Comparison of ENCODE assay signal across 8 cellular contexts in the genomic region with DNA sequence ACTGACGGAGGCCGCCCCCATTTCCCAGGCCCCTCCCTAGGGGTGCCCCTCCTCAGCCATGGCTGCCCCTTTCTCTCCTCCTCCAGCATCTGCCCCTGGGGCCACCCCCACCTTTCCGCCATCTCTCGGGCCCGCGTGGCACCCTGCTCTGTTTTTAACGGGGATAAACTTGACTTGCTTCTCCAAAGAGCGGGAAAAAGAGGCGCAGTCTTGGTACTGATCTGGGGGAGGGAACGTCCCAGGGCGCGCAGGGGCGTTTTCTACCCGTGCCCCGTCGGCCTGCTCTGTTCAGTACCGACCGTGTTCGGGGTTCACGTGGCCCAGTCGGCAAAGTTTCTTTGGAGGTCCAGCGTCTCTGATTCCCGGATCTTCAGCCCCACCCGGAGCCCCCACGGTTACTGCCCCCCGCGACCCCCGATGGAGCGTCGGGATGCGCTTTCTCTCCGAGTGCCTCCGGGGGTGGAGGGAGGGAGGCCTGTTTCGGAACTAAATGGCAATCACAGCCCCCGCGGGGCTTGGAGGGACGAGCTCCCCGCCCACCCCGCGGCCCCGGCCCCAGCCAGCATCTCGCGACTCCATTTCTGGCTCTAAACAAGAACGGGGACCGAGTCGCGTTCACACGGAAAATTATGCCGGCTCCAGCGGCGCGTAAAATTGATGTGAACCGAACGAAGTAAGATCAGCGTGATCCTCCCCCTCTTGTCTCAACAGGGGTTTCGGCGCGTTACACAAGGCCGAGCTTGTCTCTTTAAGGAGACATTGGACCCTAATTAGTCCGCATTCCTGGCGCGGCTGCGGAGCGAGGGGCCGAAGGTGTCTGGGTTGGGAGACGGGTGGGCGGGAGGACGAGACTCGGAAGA. TPM values are rescaled to one million over a fixed set of nuclear protein-coding genes. Genes with fewer than 3 reads are reported as not detected.
A peak's percentile ranks its signal among the peaks of the same experiment; 100 is the strongest.
DNase-seq lines count a peak whose midpoint lies in the region; ATAC-seq, FAIRE-seq and TF ChIP-seq lines count a peak whose summit lies in the region.

No MANE protein-coding gene starts in this region.

- POLR2A ChIA-PET in SK-N-SH (lab: Yijun Ruan, JAX) = interaction anchor here (0.8 to 1.8 kb wide), 4 partner anchors 12 to 113 kb away, joined by 3 to 8 read pairs (median 3); no protein-coding TSS in a partner anchor

- peak; percentile 9; the same call in 1 of the 2 replicates for TF ChIP-seq RAD21 in SK-N-SH (IDR thresholded peaks at IDR 0.05; ENCODE audit: low read length)

- H3K9ac ChIP-seq in SK-N-SH = peak overlapping the region; percentile 67
- peak overlapping the region; percentile 91 for H3K9ac ChIP-seq in astrocyte (ENCODE audit: low read length)
- H3K9ac ChIP-seq in iPS-18a (ENCODE audit: low read length) = peak overlapping the region; percentile 94

- TF ChIP-seq CTCF in SK-N-SH (IDR thresholded peaks at IDR 0.05) (no peak), astrocyte (IDR thresholded peaks at IDR 0.05; ENCODE audit: insufficient read depth, low read depth, low read length) (no peak)

- H4K20me1 ChIP-seq in SK-N-SH (ENCODE audit: insufficient read depth) = peaks cover 5% of the 10 kb centered on the region; the same call in 1 of the 2 replicates
- H4K20me1 ChIP-seq in astrocyte (ENCODE audit: insufficient read depth, low read length) = peaks cover 23% of the 10 kb centered on the region

- H3K27ac ChIP-seq in SK-N-SH (ENCODE audit: low read depth in 2 of 2, low read length in 1 of 2) (peak overlapping the region; percentile 81 to 82), astrocyte (ENCODE audit: low read depth, low read length) (peak overlapping the region; percentile 90), iPS-18a (ENCODE audit: low read length) (peak overlapping the region; percentile 72), skin epidermis (peak overlapping the region in 19 of 21 experiments; percentile 35 to 84 (median 68))

- H3K79me2 ChIP-seq in SK-N-SH (ENCODE audit: insufficient read depth) (peaks cover 37% of the 10 kb centered on the region), astrocyte (ENCODE audit: insufficient read depth, low read length) (peaks cover 36% of the 10 kb centered on the region)

- H3K36me3 ChIP-seq in SK-N-SH (replicated peaks in 1 of 2; ENCODE audit: control insufficient read depth in 1 of 2, insufficient read depth in 2 of 2, low read length in 1 of 2) (peaks cover 0 to 6% of the 10 kb centered on the region in 2 experiments), astrocyte (ENCODE audit: insufficient read depth, low read length) (no peaks in the 10 kb centered on the region), iPS-18a (ENCODE audit: control insufficient read depth, low read depth, low read length) (no peaks in the 10 kb centered on the region)

- DNase-seq in 8988T = peak; percentile 39
- no peak for DNase-seq in GM19239 (ENCODE audit: insufficient read length, low spot score)
- DNase-seq in SK-N-SH = peak; percentile 71
- DNase-seq in astrocyte (ENCODE audit: low read depth) = peak; percentile 77
- no peak for DNase-seq in NK-92 (lab: John Stamatoyannopoulos, UW; ENCODE audit: unreplicated experiment)

- H3K9me3 ChIP-seq in SK-N-SH (no peaks in the 10 kb centered on the region), astrocyte (ENCODE audit: insufficient read depth, low read depth, low read length) (no peaks in the 10 kb centered on the region), iPS-18a (ENCODE audit: control insufficient read depth, low read depth, low read length) (no peaks in the 10 kb centered on the region)

- 0 out of 4 replicates have a peak, but pooled peaks of 1 of the 2 experiments have one; percentile 2 for TF ChIP-seq EP300 in SK-N-SH (IDR thresholded peaks at IDR 0.05; ENCODE audit: borderline replicate concordance in 1 of 2, low read depth in 1 of 2, low read length in 1 of 2)

- peaks cover 4% of the 10 kb centered on the region for H3F3A ChIP-seq in SK-N-SH (replicated peaks; ENCODE audit: insufficient read depth)

- no peaks in the 10 kb centered on the region for H3K36me3 Mint-ChIP-seq in astrocyte (ENCODE audit: low read depth, unreplicated experiment)

- H3K4me3 ChIP-seq in SK-N-SH (ENCODE audit: low read depth in 2 of 2, low read length in 1 of 2) (peak overlapping the region; percentile 70 to 81), astrocyte (ENCODE audit: insufficient read depth, low read depth, low read length) (peak overlapping the region; percentile 88), iPS-18a (ENCODE audit: low read length) (peak overlapping the region; percentile 76), skin epidermis (peak overlapping the region; percentile 51 to 81 (median 63))

- H3K9me3 Mint-ChIP-seq in astrocyte (ENCODE audit: unreplicated experiment) = no peaks in the 10 kb centered on the region

- FAIRE-seq in GM19239 (lab: Jason Lieb, UNC) = peak; percentile 23
- no peak for FAIRE-seq in astrocyte (lab: Jason Lieb, UNC)

- no peak overlapping the region for H3K4me3 Mint-ChIP-seq in astrocyte (ENCODE audit: unreplicated experiment)

- H3K27me3 Mint-ChIP-seq in astrocyte (ENCODE audit: low read depth, unreplicated experiment) = no peaks in the 10 kb centered on the region

- peak overlapping the region; percentile 85 for H3K4me2 ChIP-seq in SK-N-SH
- H3K4me2 ChIP-seq in astrocyte (ENCODE audit: low read length) = peak overlapping the region; percentile 90

- ATAC-seq in HG03139 (IDR thresholded peaks at IDR 0.05; ENCODE audit: unreplicated experiment) = no peak

- no peaks in the 10 kb centered on the region for H3K27me3 ChIP-seq in SK-N-SH (ENCODE audit: insufficient read depth)
- H3K27me3 ChIP-seq in astrocyte (ENCODE audit: insufficient read depth, low read length) = no peaks in the 10 kb centered on the region
- peaks cover 6% of the 10 kb centered on the region for H3K27me3 ChIP-seq in iPS-18a (ENCODE audit: control insufficient read depth, insufficient read depth, low read length)

- peak overlapping the region; percentile 78 for H3K27ac Mint-ChIP-seq in astrocyte (ENCODE audit: unreplicated experiment)

- peaks cover 8% of the 10 kb centered on the region for H3K4me1 Mint-ChIP-seq in astrocyte (ENCODE audit: low read depth, unreplicated experiment)

- peak overlapping the region; percentile 84 for H2AFZ ChIP-seq in SK-N-SH (ENCODE audit: low read depth)
- H2AFZ ChIP-seq in astrocyte (ENCODE audit: low read depth, low read length) = peak overlapping the region; percentile 93

- peaks cover 0 to 1% of the 10 kb centered on the region in 2 experiments; a peak in 2 of 4 replicates for H3K4me1 ChIP-seq in SK-N-SH (ENCODE audit: control insufficient read depth in 1 of 2, insufficient read depth in 2 of 2, low read depth in 1 of 2, low read length in 1 of 2)
- H3K4me1 ChIP-seq in astrocyte (ENCODE audit: insufficient read depth, low read length) = peaks cover 6% of the 10 kb centered on the region
- peaks cover 17% of the 10 kb centered on the region for H3K4me1 ChIP-seq in iPS-18a (ENCODE audit: control insufficient read depth, low read depth, low read length)

- CTCF ChIA-PET in SK-N-SH (lab: Yijun Ruan, JAX) = interaction anchor here (1.2 to 1.7 kb wide), 3 partner anchors 39 to 441 kb away, joined by 3 to 5 read pairs (median 4); no protein-coding TSS in a partner anchor

- no peaks in the 10 kb centered on the region for H3K9me2 ChIP-seq in SK-N-SH

- WGBS in SK-N-SH (ENCODE audit: low lambda C conversion rate) = 3% methylated on average over 27 of the region's 69 CpGs

TF ChIP-seq in SK-N-SH, 30 proteins besides CTCF, POLR2A, EP300 and RAD21:
- TF ChIP-seq CHD2 (IDR thresholded peaks at IDR 0.05; ENCODE audit: low read length, partially characterized antibody) = no peak
- 0 out of 2 replicates have a peak, but pooled peaks have one; percentile 17 for TF ChIP-seq POLR2AphosphoS5 (IDR thresholded peaks at IDR 0.05; ENCODE audit: low read depth, low read length)
- TF ChIP-seq TAF1 (IDR thresholded peaks at IDR 0.05; ENCODE audit: borderline replicate concordance, low read depth, low read length) = peak; percentile 27; the same call in 1 of the 2 replicates
- TF ChIP-seq FOSL2 (IDR thresholded peaks at IDR 0.05; ENCODE audit: borderline replicate concordance, low read depth) = no peak
- TF ChIP-seq, protein P1, sequence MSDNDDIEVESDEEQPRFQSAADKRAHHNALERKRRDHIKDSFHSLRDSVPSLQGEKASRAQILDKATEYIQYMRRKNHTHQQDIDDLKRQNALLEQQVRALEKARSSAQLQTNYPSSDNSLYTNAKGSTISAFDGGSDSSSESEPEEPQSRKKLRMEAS (IDR thresholded peaks at IDR 0.05; ENCODE audit: low read depth) = peak; percentile 46; the same call in 1 of the 2 replicates
- peak; percentile 74; the same call in 1 of the 2 replicates for TF ChIP-seq YY1 (IDR thresholded peaks at IDR 0.05; ENCODE audit: low read depth)
- peak; percentile 16; the same call in 1 of the 2 replicates for TF ChIP-seq GATA2 (CRISPR knock-in tag; IDR thresholded peaks at IDR 0.05)

RNA-seq across cellular contexts. Expression of gene TLE4, which starts 1.1 kb away (rescaled TPM):
- polyA plus RNA-seq in SK-N-SH (2012; rRNA removed) = 40.4 and 49.5 TPM in 2 replicates
- 45.0 and 48.3 TPM in 2 replicates for polyA plus RNA-seq in SK-N-SH (2012; cell fraction: cytosol; rRNA removed)
- 86.9 and 87.3 TPM in 2 replicates for polyA plus RNA-seq in SK-N-SH (2012; cell fraction: nucleus; rRNA removed)
- 96.3 and 98.5 TPM in 2 replicates for total RNA-seq in astrocyte

Comparison
In these comparisons a context has a peak if more than half of its experiments do, and no peak if none do; other contexts are left out.
1. DNase-seq: peak in 8988T (single experiment), SK-N-SH (single experiment) and astrocyte (single experiment); none in GM19239 (single experiment) and NK-92 (single experiment).
2. Peak in every context shown above with its lines, with median percentiles within 50 percentile points of each other: H3K27ac ChIP-seq, H3K4me3 ChIP-seq and H3K9ac ChIP-seq.